Comparison of ENCODE assay signal across 1 cellular context in the genomic region with DNA sequence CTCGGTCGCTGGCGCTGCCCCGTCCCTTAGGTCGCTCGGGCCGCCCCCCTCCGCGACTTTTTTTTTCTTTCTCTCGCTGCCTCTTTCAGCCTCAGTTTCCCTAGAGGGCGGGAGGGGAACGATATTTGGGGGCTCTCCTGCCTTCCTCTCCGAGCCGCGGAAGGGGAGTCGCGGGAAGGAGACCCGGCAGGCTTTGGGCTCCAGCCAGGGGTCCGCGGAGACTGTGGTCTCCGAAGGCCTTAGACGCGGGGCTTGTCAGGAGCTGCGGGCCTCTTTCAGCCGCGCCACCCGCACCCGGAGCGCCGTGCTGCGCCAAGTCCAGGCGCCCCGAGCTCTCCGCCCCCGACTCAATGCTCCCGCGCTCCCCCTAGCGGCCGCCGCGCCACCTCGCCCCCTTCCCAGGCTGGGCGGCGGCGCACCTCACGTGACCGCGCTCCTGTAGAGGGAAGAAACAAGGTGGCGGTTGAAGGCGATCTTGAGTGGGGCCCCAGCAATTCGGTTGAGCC.
TF ChIP-seq lines count a peak whose summit lies in the region.

A gene (plus strand): TSS at position 427 of the 506 bp plus-strand sequence. CDS start 14,010 bp downstream, outside the sequence.

TF ChIP-seq in K562, 482 proteins besides CTCF, POLR2A, EP300 and RAD21 (continued from another document and continues in another):
- TF ChIP-seq, protein P1, sequence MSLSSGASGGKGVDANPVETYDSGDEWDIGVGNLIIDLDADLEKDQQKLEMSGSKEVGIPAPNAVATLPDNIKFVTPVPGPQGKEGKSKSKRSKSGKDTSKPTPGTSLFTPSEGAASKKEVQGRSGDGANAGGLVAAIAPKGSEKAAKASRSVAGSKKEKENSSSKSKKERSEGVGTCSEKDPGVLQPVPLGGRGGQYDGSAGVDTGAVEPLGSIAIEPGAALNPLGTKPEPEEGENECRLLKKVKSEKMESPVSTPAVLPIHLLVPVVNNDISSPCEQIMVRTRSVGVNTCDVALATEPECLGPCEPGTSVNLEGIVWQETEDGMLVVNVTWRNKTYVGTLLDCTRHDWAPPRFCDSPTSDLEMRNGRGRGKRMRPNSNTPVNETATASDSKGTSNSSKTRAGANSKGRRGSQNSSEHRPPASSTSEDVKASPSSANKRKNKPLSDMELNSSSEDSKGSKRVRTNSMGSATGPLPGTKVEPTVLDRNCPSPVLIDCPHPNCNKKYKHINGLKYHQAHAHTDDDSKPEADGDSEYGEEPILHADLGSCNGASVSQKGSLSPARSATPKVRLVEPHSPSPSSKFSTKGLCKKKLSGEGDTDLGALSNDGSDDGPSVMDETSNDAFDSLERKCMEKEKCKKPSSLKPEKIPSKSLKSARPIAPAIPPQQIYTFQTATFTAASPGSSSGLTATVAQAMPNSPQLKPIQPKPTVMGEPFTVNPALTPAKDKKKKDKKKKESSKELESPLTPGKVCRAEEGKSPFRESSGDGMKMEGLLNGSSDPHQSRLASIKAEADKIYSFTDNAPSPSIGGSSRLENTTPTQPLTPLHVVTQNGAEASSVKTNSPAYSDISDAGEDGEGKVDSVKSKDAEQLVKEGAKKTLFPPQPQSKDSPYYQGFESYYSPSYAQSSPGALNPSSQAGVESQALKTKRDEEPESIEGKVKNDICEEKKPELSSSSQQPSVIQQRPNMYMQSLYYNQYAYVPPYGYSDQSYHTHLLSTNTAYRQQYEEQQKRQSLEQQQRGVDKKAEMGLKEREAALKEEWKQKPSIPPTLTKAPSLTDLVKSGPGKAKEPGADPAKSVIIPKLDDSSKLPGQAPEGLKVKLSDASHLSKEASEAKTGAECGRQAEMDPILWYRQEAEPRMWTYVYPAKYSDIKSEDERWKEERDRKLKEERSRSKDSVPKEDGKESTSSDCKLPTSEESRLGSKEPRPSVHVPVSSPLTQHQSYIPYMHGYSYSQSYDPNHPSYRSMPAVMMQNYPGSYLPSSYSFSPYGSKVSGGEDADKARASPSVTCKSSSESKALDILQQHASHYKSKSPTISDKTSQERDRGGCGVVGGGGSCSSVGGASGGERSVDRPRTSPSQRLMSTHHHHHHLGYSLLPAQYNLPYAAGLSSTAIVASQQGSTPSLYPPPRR (CRISPR knock-in tag; IDR thresholded peaks at IDR 0.05; ENCODE audit: borderline replicate concordance), result no peak
- TF ChIP-seq BRF1 (IDR thresholded peaks at IDR 0.05; ENCODE audit: borderline replicate concordance, extremely low read depth, insufficient read length) (no peak), TSC22D4 (tag; IDR thresholded peaks at IDR 0.05) (no peak), ZNF584 (CRISPR knock-in tag; IDR thresholded peaks at IDR 0.05; ENCODE audit: low read depth) (no peak), TRIM24 (IDR thresholded peaks at IDR 0.05) (no peak), FOXA1 (IDR thresholded peaks at IDR 0.05; ENCODE audit: borderline replicate concordance) (no peak), BHLHE40 (IDR thresholded peaks at IDR 0.05; ENCODE audit: low read length) (peak; percentile 97), SUPT5H (IDR thresholded peaks at IDR 0.05) (no peak), TBP (optimal IDR thresholded peaks at IDR 0.05; ENCODE audit: low read depth, low read length) (peak; percentile 41), SNRNP70 (optimal IDR thresholded peaks at IDR 0.05; ENCODE audit: low read depth, low read length) (no peak), ZNF384 (IDR thresholded peaks at IDR 0.05; ENCODE audit: low read depth, low read length) (no peak), MCM3 (IDR thresholded peaks at IDR 0.05) (no peak), XRCC5 (IDR thresholded peaks at IDR 0.05; ENCODE audit: low read depth, low read length) (peak; percentile 96), GATAD2A (IDR thresholded peaks at IDR 0.05) (0 out of 2 replicates have a peak, but pooled peaks have one; percentile 32), RBFOX2 (IDR thresholded peaks at IDR 0.05; ENCODE audit: low read depth, low read length) (peak; percentile 73), ZNF121 (CRISPR knock-in tag; conservative IDR thresholded peaks at IDR 0.05) (no peak), SRSF1 (IDR thresholded peaks at IDR 0.05; ENCODE audit: low read depth, low read length) (no peak), RAD51 (IDR thresholded peaks at IDR 0.05; ENCODE audit: borderline replicate concordance, low read depth) (peak; percentile 88), NFIC (IDR thresholded peaks at IDR 0.05) (0 out of 2 replicates have a peak, but pooled peaks have one; percentile 4), ZKSCAN1 (IDR thresholded peaks at IDR 0.05; ENCODE audit: low read depth, low read length) (0 out of 2 replicates have a peak, but pooled peaks have one; percentile 33), LCOR (CRISPR knock-in tag; IDR thresholded peaks at IDR 0.05) (no peak), TOE1 (IDR thresholded peaks at IDR 0.05; ENCODE audit: borderline replicate concordance) (peak; percentile 89; the same call in 1 of the 2 replicates), TOE1 (CRISPR knock-in tag; IDR thresholded peaks at IDR 0.05; ENCODE audit: borderline replicate concordance, low read depth) (no peak), CBX5 (IDR thresholded peaks at IDR 0.05; ENCODE audit: borderline replicate concordance, low read depth) (no peak), BACH1 (tag; IDR thresholded peaks at IDR 0.05) (no peak), POLR3G (IDR thresholded peaks at IDR 0.05; ENCODE audit: extremely low read depth, insufficient read length, insufficient replicate concordance) (no peak), CBX1 (IDR thresholded peaks at IDR 0.05; ENCODE audit: low read depth) (peak; percentile 81; the same call in 1 of the 2 replicates), ZKSCAN3 (CRISPR knock-in tag; IDR thresholded peaks at IDR 0.05) (no peak), DACH1 (IDR thresholded peaks at IDR 0.05; ENCODE audit: partially characterized antibody) (peak; percentile 46), ZFP30 (CRISPR knock-in tag; IDR thresholded peaks at IDR 0.05; ENCODE audit: borderline replicate concordance) (no peak), HDAC6 (IDR thresholded peaks at IDR 0.05; ENCODE audit: low read depth, low read length) (no peak), DDX20 (tag; IDR thresholded peaks at IDR 0.05; ENCODE audit: low read depth) (no peak), NONO (IDR thresholded peaks at IDR 0.05; ENCODE audit: low read depth in 2 of 2, low read length in 1 of 2) (no peak), PTTG1 (tag; IDR thresholded peaks at IDR 0.05; ENCODE audit: low read depth) (no peak), KLF6 (CRISPR knock-in tag; IDR thresholded peaks at IDR 0.05; ENCODE audit: borderline replicate concordance) (peak; percentile 76; the same call in 1 of the 2 replicates), LEF1 (IDR thresholded peaks at IDR 0.05) (no peak), ZNF785 (CRISPR knock-in tag; IDR thresholded peaks at IDR 0.05) (no peak), CREM (IDR thresholded peaks at IDR 0.05; ENCODE audit: low read depth) (peak; percentile 70), MYNN (IDR thresholded peaks at IDR 0.05) (no peak; the same call in 1 of the 2 replicates), MYNN (CRISPR knock-in tag; IDR thresholded peaks at IDR 0.05) (no peak)
- TF ChIP-seq, protein P2, sequence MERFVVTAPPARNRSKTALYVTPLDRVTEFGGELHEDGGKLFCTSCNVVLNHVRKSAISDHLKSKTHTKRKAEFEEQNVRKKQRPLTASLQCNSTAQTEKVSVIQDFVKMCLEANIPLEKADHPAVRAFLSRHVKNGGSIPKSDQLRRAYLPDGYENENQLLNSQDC (CRISPR knock-in tag; IDR thresholded peaks at IDR 0.05), result no peak; the same call in 1 of the 2 replicates
- TF ChIP-seq, protein P3, sequence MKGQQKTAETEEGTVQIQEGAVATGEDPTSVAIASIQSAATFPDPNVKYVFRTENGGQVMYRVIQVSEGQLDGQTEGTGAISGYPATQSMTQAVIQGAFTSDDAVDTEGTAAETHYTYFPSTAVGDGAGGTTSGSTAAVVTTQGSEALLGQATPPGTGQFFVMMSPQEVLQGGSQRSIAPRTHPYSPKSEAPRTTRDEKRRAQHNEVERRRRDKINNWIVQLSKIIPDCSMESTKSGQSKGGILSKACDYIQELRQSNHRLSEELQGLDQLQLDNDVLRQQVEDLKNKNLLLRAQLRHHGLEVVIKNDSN (CRISPR knock-in tag; IDR thresholded peaks at IDR 0.05), result peak; percentile 96
- TF ChIP-seq, protein P4, sequence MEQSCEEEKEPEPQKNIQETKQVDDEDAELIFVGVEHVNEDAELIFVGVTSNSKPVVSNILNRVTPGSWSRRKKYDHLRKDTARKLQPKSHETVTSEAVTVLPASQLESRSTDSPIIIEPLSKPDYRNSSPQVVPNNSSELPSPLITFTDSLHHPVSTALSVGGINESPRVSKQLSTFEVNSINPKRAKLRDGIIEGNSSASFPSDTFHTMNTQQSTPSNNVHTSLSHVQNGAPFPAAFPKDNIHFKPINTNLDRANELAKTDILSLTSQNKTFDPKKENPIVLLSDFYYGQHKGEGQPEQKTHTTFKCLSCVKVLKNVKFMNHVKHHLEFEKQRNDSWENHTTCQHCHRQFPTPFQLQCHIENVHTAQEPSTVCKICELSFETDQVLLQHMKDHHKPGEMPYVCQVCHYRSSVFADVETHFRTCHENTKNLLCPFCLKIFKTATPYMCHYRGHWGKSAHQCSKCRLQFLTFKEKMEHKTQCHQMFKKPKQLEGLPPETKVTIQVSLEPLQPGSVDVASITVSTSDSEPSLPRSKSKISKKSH (CRISPR knock-in tag; IDR thresholded peaks at IDR 0.05), result no peak
- TF ChIP-seq, protein P5, sequence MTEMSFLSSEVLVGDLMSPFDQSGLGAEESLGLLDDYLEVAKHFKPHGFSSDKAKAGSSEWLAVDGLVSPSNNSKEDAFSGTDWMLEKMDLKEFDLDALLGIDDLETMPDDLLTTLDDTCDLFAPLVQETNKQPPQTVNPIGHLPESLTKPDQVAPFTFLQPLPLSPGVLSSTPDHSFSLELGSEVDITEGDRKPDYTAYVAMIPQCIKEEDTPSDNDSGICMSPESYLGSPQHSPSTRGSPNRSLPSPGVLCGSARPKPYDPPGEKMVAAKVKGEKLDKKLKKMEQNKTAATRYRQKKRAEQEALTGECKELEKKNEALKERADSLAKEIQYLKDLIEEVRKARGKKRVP (CRISPR knock-in tag; IDR thresholded peaks at IDR 0.05), result no peak
- TF ChIP-seq, protein P6, sequence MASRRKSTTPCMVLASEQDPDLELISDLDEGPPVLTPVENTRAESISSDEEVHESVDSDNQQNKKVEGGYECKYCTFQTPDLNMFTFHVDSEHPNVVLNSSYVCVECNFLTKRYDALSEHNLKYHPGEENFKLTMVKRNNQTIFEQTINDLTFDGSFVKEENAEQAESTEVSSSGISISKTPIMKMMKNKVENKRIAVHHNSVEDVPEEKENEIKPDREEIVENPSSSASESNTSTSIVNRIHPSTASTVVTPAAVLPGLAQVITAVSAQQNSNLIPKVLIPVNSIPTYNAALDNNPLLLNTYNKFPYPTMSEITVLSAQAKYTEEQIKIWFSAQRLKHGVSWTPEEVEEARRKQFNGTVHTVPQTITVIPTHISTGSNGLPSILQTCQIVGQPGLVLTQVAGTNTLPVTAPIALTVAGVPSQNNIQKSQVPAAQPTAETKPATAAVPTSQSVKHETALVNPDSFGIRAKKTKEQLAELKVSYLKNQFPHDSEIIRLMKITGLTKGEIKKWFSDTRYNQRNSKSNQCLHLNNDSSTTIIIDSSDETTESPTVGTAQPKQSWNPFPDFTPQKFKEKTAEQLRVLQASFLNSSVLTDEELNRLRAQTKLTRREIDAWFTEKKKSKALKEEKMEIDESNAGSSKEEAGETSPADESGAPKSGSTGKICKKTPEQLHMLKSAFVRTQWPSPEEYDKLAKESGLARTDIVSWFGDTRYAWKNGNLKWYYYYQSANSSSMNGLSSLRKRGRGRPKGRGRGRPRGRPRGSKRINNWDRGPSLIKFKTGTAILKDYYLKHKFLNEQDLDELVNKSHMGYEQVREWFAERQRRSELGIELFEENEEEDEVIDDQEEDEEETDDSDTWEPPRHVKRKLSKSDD (conservative IDR thresholded peaks at IDR 0.05; ENCODE audit: low read length), result no peak
- TF ChIP-seq, protein P7, sequence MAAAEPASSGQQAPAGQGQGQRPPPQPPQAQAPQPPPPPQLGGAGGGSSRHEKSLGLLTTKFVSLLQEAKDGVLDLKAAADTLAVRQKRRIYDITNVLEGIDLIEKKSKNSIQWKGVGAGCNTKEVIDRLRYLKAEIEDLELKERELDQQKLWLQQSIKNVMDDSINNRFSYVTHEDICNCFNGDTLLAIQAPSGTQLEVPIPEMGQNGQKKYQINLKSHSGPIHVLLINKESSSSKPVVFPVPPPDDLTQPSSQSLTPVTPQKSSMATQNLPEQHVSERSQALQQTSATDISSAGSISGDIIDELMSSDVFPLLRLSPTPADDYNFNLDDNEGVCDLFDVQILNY (CRISPR knock-in tag; IDR thresholded peaks at IDR 0.05), result no peak
- TF ChIP-seq, protein P8, sequence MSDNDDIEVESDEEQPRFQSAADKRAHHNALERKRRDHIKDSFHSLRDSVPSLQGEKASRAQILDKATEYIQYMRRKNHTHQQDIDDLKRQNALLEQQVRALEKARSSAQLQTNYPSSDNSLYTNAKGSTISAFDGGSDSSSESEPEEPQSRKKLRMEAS (CRISPR knock-in tag; IDR thresholded peaks at IDR 0.05), result peak; percentile 50
- TF ChIP-seq, protein P9, sequence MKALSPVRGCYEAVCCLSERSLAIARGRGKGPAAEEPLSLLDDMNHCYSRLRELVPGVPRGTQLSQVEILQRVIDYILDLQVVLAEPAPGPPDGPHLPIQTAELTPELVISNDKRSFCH (CRISPR knock-in tag; IDR thresholded peaks at IDR 0.05), result no peak
- TF ChIP-seq, protein P9 (tag; IDR thresholded peaks at IDR 0.05), result no peak
- TF ChIP-seq, protein P10, sequence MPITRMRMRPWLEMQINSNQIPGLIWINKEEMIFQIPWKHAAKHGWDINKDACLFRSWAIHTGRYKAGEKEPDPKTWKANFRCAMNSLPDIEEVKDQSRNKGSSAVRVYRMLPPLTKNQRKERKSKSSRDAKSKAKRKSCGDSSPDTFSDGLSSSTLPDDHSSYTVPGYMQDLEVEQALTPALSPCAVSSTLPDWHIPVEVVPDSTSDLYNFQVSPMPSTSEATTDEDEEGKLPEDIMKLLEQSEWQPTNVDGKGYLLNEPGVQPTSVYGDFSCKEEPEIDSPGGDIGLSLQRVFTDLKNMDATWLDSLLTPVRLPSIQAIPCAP (CRISPR knock-in tag; IDR thresholded peaks at IDR 0.05; ENCODE audit: borderline replicate concordance), result no peak
